Comparison of ENCODE assay signal across 16 cellular contexts in genomic region chr14:93857500-93857899, GRCh38.
DNase-seq lines count a peak whose midpoint lies in the region; ATAC-seq lines count a peak whose summit lies in the region.
"Had no signal": no experiment of that assay in that cellular context is flagged by ENCODE, and none has a peak within 500 bp of the region (broad histone marks: within the 10 kb centered on the region; RNA-seq: fewer than 3 reads in every experiment).

No MANE protein-coding gene starts in this region.

- peaks cover 9% of the 10 kb centered on the region; the same call in 1 of the 2 replicates for H3K4me1 ChIP-seq in BLaER1
- H3K4me1 ChIP-seq: right atrium auricular region had no signal

- DNase-seq in H4 (ENCODE audit: low spot score) (peak; percentile 16), SK-N-DZ (ENCODE audit: low spot score) (peak; percentile 56), kidney tubule cell (ENCODE audit: low spot score) (peak; percentile 4), NCI-H2029 treated with DMSO at 0.1 percent for 48 hours (lab: John Stamatoyannopoulos, UW) (no peak)
- DNase-seq in activated CD8-positive, alpha-beta memory T cell treated with anti-CD3 and anti-CD28 coated beads, Interleukin-2, amount 50 U/mL, for 48 hours: no peak
- DNase-seq in stimulated activated CD4-positive, alpha-beta T cell treated with anti-CD3 and anti-CD28 coated beads, Interleukin-12 subunit alpha, Interleukin-12 subunit beta, amount 100 ng/mL, for 4 hours: no peak
- DNase-seq: activated naive CD4-positive, alpha-beta T cell treated with anti-CD3 and anti-CD28 coated beads, Interleukin-2, amount 10 ng/mL, durations not matched to agents 7 days and 5 days; GM23248; NCI-H1105; stimulated activated CD4-positive, alpha-beta T cell treated with anti-CD3 and anti-CD28 coated beads, Interleukin-4, amount 100 ng/mL, for 1 hour; transverse colon had no signal

- H4K20me1 ChIP-seq in BLaER1: no peaks in the 10 kb centered on the region

- peak overlapping the region; percentile 18 for H3K4me2 ChIP-seq in BLaER1

- ATAC-seq in HG02870 (IDR thresholded peaks at IDR 0.05; ENCODE audit: unreplicated experiment): no peak
- ATAC-seq: esophagus mucosa; natural killer cell treated with Interleukin-12 subunit alpha and Interleukin-12 subunit beta and Interleukin-15 and Interleukin-18, amount 100 ng/mL, for 72 hours had no signal

- H3K9me3 ChIP-seq in BLaER1: no peaks in the 10 kb centered on the region
- H3K9me3 ChIP-seq: right atrium auricular region, transverse colon had no signal

- no peaks in the 10 kb centered on the region for H3K27me3 ChIP-seq in BLaER1
- H3K27me3 ChIP-seq: right atrium auricular region, transverse colon had no signal

- H3K9ac ChIP-seq in BLaER1: no peak overlapping the region
- H3K9ac ChIP-seq: GM23248 had no signal

- no peaks in the 10 kb centered on the region for H3K36me3 ChIP-seq in BLaER1
- H3K36me3 ChIP-seq: right atrium auricular region, transverse colon had no signal

- no peak overlapping the region for H3K4me3 ChIP-seq in BLaER1
- H3K4me3 ChIP-seq: GM23248, right atrium auricular region, transverse colon had no signal

- H3K27ac ChIP-seq in BLaER1: no peak overlapping the region
- H3K27ac ChIP-seq: GM23248, right atrium auricular region had no signal

Comparison
In these comparisons a context has a peak if more than half of its experiments do, and no peak if none do; other contexts are left out.
1. DNase-seq: peak in H4 (single experiment), SK-N-DZ (single experiment) and kidney tubule cell (single experiment); none in activated CD8-positive, alpha-beta memory T cell treated with anti-CD3 and anti-CD28 coated beads, Interleukin-2, amount 50 U/mL, for 48 hours (single experiment), stimulated activated CD4-positive, alpha-beta T cell treated with anti-CD3 and anti-CD28 coated beads, Interleukin-12 subunit alpha, Interleukin-12 subunit beta, amount 100 ng/mL, for 4 hours (single experiment) and NCI-H2029 treated with DMSO at 0.1 percent for 48 hours (single experiment).